In the genomic region with DNA sequence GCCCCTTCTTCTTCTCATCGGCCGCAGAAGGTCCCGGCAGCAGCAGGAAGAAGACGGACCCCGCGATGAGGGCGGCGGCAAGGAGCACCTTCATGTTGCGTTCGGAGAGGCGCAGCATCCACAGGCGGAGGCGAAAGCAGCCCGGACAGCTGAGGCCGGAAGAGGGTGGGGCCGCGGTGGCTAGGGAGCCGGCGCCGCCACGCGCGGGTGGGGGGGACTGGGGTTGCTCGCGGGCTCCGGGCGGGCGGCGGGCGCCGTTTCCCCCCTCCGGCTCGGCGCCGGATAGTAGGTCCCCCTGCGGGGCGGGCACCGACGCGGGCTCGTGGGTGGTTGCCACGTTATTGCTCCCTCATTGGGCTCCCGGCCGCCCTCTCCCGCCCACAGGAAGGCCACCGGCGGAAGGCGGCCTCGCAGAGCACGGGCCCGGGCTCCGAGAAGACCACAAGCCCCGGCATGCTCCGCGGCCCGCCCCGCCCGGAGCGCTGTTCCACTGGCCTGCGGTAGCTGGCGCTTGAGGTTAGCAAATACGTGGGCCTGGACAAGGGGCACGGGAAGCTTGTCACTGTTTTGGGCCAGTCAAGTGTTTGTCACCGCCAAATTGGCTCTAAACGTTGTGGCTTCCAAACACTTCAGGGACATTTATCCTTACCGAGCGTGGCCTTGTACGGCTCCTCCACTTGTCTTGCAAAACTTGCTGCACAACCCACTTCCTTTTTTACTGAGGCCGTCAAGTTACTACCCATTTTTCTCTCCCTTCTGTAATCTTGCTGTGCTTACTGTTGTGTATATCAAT, we compare ENCODE assay signal across 1 cellular context.
TF ChIP-seq lines count a peak whose summit lies in the region.

A gene (minus strand): TSS at position 154 of the 793 bp plus-strand sequence. CDS start 36 bp downstream, at position 118.

TF ChIP-seq in K562, 482 proteins besides CTCF, POLR2A, EP300 and RAD21 (continued from another document and continues in another):
- TF ChIP-seq, protein P1, sequence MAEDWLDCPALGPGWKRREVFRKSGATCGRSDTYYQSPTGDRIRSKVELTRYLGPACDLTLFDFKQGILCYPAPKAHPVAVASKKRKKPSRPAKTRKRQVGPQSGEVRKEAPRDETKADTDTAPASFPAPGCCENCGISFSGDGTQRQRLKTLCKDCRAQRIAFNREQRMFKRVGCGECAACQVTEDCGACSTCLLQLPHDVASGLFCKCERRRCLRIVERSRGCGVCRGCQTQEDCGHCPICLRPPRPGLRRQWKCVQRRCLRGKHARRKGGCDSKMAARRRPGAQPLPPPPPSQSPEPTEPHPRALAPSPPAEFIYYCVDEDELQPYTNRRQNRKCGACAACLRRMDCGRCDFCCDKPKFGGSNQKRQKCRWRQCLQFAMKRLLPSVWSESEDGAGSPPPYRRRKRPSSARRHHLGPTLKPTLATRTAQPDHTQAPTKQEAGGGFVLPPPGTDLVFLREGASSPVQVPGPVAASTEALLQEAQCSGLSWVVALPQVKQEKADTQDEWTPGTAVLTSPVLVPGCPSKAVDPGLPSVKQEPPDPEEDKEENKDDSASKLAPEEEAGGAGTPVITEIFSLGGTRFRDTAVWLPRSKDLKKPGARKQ (CRISPR knock-in tag; IDR thresholded peaks at IDR 0.05), result no peak
- no peak for TF ChIP-seq ZSCAN29 (IDR thresholded peaks at IDR 0.05)
- TF ChIP-seq LCOR (CRISPR knock-in tag; IDR thresholded peaks at IDR 0.05), result peak; percentile 92
- peak; percentile 29; the same call in 1 of the 2 replicates for TF ChIP-seq CBX1 (IDR thresholded peaks at IDR 0.05; ENCODE audit: low read depth)
- TF ChIP-seq, protein P2, sequence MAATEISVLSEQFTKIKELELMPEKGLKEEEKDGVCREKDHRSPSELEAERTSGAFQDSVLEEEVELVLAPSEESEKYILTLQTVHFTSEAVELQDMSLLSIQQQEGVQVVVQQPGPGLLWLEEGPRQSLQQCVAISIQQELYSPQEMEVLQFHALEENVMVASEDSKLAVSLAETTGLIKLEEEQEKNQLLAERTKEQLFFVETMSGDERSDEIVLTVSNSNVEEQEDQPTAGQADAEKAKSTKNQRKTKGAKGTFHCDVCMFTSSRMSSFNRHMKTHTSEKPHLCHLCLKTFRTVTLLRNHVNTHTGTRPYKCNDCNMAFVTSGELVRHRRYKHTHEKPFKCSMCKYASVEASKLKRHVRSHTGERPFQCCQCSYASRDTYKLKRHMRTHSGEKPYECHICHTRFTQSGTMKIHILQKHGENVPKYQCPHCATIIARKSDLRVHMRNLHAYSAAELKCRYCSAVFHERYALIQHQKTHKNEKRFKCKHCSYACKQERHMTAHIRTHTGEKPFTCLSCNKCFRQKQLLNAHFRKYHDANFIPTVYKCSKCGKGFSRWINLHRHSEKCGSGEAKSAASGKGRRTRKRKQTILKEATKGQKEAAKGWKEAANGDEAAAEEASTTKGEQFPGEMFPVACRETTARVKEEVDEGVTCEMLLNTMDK (IDR thresholded peaks at IDR 0.05; ENCODE audit: borderline replicate concordance, insufficient read depth, low read depth, low read length, poor library complexity, severe bottlenecking), result peak; percentile 39
- TF ChIP-seq, protein P3, sequence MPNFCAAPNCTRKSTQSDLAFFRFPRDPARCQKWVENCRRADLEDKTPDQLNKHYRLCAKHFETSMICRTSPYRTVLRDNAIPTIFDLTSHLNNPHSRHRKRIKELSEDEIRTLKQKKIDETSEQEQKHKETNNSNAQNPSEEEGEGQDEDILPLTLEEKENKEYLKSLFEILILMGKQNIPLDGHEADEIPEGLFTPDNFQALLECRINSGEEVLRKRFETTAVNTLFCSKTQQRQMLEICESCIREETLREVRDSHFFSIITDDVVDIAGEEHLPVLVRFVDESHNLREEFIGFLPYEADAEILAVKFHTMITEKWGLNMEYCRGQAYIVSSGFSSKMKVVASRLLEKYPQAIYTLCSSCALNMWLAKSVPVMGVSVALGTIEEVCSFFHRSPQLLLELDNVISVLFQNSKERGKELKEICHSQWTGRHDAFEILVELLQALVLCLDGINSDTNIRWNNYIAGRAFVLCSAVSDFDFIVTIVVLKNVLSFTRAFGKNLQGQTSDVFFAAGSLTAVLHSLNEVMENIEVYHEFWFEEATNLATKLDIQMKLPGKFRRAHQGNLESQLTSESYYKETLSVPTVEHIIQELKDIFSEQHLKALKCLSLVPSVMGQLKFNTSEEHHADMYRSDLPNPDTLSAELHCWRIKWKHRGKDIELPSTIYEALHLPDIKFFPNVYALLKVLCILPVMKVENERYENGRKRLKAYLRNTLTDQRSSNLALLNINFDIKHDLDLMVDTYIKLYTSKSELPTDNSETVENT (CRISPR knock-in tag; IDR thresholded peaks at IDR 0.05), result peak; percentile 55
- TF ChIP-seq ZFP36 (IDR thresholded peaks at IDR 0.05; ENCODE audit: low read depth, low read length, partially characterized antibody), result no peak
- peak; percentile 90 for TF ChIP-seq BRD9 (IDR thresholded peaks at IDR 0.05; ENCODE audit: low read depth, partially characterized antibody)
- peak; percentile 97 to 99 for TF ChIP-seq MAZ (CRISPR knock-in tag; conservative IDR thresholded peaks at IDR 0.05 in 1 of 2, IDR thresholded peaks at IDR 0.05 in 1 of 2)
- no peak for TF ChIP-seq ZNF445 (CRISPR knock-in tag; IDR thresholded peaks at IDR 0.05; ENCODE audit: low read depth)
- peak; percentile 59 for TF ChIP-seq NFYB (IDR thresholded peaks at IDR 0.05; ENCODE audit: extremely low read depth, insufficient read length)
- TF ChIP-seq, protein P4, sequence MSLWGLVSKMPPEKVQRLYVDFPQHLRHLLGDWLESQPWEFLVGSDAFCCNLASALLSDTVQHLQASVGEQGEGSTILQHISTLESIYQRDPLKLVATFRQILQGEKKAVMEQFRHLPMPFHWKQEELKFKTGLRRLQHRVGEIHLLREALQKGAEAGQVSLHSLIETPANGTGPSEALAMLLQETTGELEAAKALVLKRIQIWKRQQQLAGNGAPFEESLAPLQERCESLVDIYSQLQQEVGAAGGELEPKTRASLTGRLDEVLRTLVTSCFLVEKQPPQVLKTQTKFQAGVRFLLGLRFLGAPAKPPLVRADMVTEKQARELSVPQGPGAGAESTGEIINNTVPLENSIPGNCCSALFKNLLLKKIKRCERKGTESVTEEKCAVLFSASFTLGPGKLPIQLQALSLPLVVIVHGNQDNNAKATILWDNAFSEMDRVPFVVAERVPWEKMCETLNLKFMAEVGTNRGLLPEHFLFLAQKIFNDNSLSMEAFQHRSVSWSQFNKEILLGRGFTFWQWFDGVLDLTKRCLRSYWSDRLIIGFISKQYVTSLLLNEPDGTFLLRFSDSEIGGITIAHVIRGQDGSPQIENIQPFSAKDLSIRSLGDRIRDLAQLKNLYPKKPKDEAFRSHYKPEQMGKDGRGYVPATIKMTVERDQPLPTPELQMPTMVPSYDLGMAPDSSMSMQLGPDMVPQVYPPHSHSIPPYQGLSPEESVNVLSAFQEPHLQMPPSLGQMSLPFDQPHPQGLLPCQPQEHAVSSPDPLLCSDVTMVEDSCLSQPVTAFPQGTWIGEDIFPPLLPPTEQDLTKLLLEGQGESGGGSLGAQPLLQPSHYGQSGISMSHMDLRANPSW (CRISPR knock-in tag; IDR thresholded peaks at IDR 0.05), result 0 out of 2 replicates have a peak, but pooled peaks have one; percentile 48
- TF ChIP-seq NBN (IDR thresholded peaks at IDR 0.05; ENCODE audit: low read depth), result peak; percentile 64; the same call in 1 of the 2 replicates
- peak; percentile 81; the same call in 1 of the 2 replicates for TF ChIP-seq PHF8 (IDR thresholded peaks at IDR 0.05; ENCODE audit: borderline replicate concordance, low read length)
- no peak for TF ChIP-seq ADNP (tag; IDR thresholded peaks at IDR 0.05)
- peak; percentile 77; the same call in 1 of the 2 replicates for TF ChIP-seq PML (IDR thresholded peaks at IDR 0.05; ENCODE audit: low read length)
- TF ChIP-seq, protein P5, sequence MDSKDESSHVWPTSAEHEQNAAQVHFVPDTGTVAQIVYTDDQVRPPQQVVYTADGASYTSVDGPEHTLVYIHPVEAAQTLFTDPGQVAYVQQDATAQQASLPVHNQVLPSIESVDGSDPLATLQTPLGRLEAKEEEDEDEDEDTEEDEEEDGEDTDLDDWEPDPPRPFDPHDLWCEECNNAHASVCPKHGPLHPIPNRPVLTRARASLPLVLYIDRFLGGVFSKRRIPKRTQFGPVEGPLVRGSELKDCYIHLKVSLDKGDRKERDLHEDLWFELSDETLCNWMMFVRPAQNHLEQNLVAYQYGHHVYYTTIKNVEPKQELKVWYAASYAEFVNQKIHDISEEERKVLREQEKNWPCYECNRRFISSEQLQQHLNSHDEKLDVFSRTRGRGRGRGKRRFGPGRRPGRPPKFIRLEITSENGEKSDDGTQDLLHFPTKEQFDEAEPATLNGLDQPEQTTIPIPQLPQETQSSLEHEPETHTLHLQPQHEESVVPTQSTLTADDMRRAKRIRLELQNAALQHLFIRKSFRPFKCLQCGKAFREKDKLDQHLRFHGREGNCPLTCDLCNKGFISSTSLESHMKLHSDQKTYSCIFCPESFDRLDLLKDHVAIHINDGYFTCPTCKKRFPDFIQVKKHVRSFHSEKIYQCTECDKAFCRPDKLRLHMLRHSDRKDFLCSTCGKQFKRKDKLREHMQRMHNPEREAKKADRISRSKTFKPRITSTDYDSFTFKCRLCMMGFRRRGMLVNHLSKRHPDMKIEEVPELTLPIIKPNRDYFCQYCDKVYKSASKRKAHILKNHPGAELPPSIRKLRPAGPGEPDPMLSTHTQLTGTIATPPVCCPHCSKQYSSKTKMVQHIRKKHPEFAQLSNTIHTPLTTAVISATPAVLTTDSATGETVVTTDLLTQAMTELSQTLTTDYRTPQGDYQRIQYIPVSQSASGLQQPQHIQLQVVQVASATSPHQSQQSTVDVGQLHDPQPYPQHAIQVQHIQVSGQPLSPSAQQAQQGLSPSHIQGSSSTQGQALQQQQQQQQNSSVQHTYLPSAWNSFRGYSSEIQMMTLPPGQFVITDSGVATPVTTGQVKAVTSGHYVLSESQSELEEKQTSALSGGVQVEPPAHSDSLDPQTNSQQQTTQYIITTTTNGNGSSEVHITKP (IDR thresholded peaks at IDR 0.05; ENCODE audit: partially characterized antibody), result peak; percentile 99
- TF ChIP-seq POLR2AphosphoS5 (IDR thresholded peaks at IDR 0.05; ENCODE audit: control insufficient read depth, insufficient read depth, low read depth, low read length), result peak; percentile 84
- TF ChIP-seq ZNF143 (CRISPR knock-in tag; IDR thresholded peaks at IDR 0.05), result peak; percentile 91
- TF ChIP-seq, protein P6, sequence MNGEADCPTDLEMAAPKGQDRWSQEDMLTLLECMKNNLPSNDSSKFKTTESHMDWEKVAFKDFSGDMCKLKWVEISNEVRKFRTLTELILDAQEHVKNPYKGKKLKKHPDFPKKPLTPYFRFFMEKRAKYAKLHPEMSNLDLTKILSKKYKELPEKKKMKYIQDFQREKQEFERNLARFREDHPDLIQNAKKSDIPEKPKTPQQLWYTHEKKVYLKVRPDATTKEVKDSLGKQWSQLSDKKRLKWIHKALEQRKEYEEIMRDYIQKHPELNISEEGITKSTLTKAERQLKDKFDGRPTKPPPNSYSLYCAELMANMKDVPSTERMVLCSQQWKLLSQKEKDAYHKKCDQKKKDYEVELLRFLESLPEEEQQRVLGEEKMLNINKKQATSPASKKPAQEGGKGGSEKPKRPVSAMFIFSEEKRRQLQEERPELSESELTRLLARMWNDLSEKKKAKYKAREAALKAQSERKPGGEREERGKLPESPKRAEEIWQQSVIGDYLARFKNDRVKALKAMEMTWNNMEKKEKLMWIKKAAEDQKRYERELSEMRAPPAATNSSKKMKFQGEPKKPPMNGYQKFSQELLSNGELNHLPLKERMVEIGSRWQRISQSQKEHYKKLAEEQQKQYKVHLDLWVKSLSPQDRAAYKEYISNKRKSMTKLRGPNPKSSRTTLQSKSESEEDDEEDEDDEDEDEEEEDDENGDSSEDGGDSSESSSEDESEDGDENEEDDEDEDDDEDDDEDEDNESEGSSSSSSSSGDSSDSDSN (IDR thresholded peaks at IDR 0.05; ENCODE audit: borderline replicate concordance in 1 of 2, low read depth in 2 of 2, low read length in 2 of 2), result peak in 1 of 2 experiments; percentile 74; a peak in 2 of 4 replicates
- peak; percentile 60; the same call in 1 of the 2 replicates for TF ChIP-seq MTA3 (IDR thresholded peaks at IDR 0.05; ENCODE audit: borderline replicate concordance)
- no peak for TF ChIP-seq ZNF41 (CRISPR knock-in tag; conservative IDR thresholded peaks at IDR 0.05)
- peak in 1 of 2 experiments; percentile 98; a peak in 2 of 4 replicates for TF ChIP-seq NONO (IDR thresholded peaks at IDR 0.05; ENCODE audit: low read depth in 2 of 2, low read length in 1 of 2)
- TF ChIP-seq HCFC1 (IDR thresholded peaks at IDR 0.05; ENCODE audit: low read depth, low read length), result peak; percentile 91
- TF ChIP-seq KLF6 (CRISPR knock-in tag; IDR thresholded peaks at IDR 0.05; ENCODE audit: borderline replicate concordance), result peak; percentile 9; the same call in 1 of the 2 replicates
- TF ChIP-seq ZNF583 (CRISPR knock-in tag; IDR thresholded peaks at IDR 0.05), result no peak
- no peak for TF ChIP-seq U2AF1 (optimal IDR thresholded peaks at IDR 0.05; ENCODE audit: low read depth, low read length)
- peak; percentile 46 to 97; a peak in 3 of 4 replicates for TF ChIP-seq HDAC1 (IDR thresholded peaks at IDR 0.05)
- TF ChIP-seq RCOR1 (IDR thresholded peaks at IDR 0.05; ENCODE audit: borderline replicate concordance in 1 of 2, low read depth in 2 of 2, low read length in 2 of 2), result peak in 1 of 2 experiments; percentile 45; a peak in 1 of 4 replicates
- peak; percentile 87 for TF ChIP-seq POLR2H (tag; IDR thresholded peaks at IDR 0.05; ENCODE audit: low read depth)
- no peak for TF ChIP-seq HDAC6 (IDR thresholded peaks at IDR 0.05; ENCODE audit: low read depth, low read length)
- TF ChIP-seq, protein P7, sequence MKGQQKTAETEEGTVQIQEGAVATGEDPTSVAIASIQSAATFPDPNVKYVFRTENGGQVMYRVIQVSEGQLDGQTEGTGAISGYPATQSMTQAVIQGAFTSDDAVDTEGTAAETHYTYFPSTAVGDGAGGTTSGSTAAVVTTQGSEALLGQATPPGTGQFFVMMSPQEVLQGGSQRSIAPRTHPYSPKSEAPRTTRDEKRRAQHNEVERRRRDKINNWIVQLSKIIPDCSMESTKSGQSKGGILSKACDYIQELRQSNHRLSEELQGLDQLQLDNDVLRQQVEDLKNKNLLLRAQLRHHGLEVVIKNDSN (CRISPR knock-in tag; IDR thresholded peaks at IDR 0.05), result 0 out of 2 replicates have a peak, but pooled peaks have one; percentile 34
- peak in 1 of 2 experiments; percentile 5; a peak in 1 of 4 replicates for TF ChIP-seq TBL1XR1 (IDR thresholded peaks at IDR 0.05; ENCODE audit: low read length in 2 of 2)
- TF ChIP-seq, protein P8, sequence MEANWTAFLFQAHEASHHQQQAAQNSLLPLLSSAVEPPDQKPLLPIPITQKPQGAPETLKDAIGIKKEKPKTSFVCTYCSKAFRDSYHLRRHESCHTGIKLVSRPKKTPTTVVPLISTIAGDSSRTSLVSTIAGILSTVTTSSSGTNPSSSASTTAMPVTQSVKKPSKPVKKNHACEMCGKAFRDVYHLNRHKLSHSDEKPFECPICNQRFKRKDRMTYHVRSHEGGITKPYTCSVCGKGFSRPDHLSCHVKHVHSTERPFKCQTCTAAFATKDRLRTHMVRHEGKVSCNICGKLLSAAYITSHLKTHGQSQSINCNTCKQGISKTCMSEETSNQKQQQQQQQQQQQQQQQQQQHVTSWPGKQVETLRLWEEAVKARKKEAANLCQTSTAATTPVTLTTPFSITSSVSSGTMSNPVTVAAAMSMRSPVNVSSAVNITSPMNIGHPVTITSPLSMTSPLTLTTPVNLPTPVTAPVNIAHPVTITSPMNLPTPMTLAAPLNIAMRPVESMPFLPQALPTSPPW (CRISPR knock-in tag; IDR thresholded peaks at IDR 0.05), result peak; percentile 95
- peak; percentile 99 for TF ChIP-seq POLR2G (IDR thresholded peaks at IDR 0.05; ENCODE audit: low read depth, low read length)
- TF ChIP-seq ZZZ3 (IDR thresholded peaks at IDR 0.05), result no peak
- peak; percentile 55; the same call in 1 of the 2 replicates for TF ChIP-seq CC2D1A (IDR thresholded peaks at IDR 0.05)
